29 cellular contexts compared by ENCODE assay signal in genomic region chr10:34311679-34312078, GRCh38.
"Had no signal": no experiment of that assay in that cellular context is flagged by ENCODE, and none has a peak within 500 bp of the region (broad histone marks: within the 10 kb centered on the region; RNA-seq: fewer than 3 reads in every experiment).

No MANE protein-coding gene starts in this region.

- H3K27ac ChIP-seq: ascending aorta, breast epithelium, coronary artery, dorsolateral prefrontal cortex, esophagus squamous epithelium, gastroesophageal sphincter had no signal

- H3K4me1 ChIP-seq: ascending aorta, breast epithelium, esophagus squamous epithelium, gastroesophageal sphincter had no signal

- H3K27me3 ChIP-seq: ascending aorta, breast epithelium, esophagus squamous epithelium, gastroesophageal sphincter had no signal

- DNase-seq: activated CD4-positive, alpha-beta memory T cell treated with anti-CD3 and anti-CD28 coated beads, Interleukin-2, amount 10 ng/mL, durations not matched to agents 7 days and 5 days; activated CD4-positive, alpha-beta T cell treated with anti-CD3 and anti-CD28 coated beads for 1 hour; activated CD4-positive, alpha-beta T cell treated with anti-CD3 and anti-CD28 coated beads for 4 hours; activated CD4-positive, alpha-beta T cell treated with anti-CD3 and anti-CD28 coated beads, Interleukin-2, amount 10 ng/mL, durations not matched to agents 7 days and 5 days; activated CD4-positive, alpha-beta T cell treated with anti-CD3 and anti-CD28 coated beads, Interleukin-2, amount 50 U/mL, for 4 hours; activated CD4-positive, CD25-positive, alpha-beta regulatory T cell; activated CD8-positive, alpha-beta memory T cell treated with anti-CD3 and anti-CD28 coated beads, Interleukin-2, amount 50 U/mL, for 48 hours; activated gamma-delta T cell; activated naive CD4-positive, alpha-beta T cell; activated naive CD4-positive, alpha-beta T cell treated with anti-CD3 and anti-CD28 coated beads, Interleukin-2, amount 10 ng/mL, durations not matched to agents 7 days and 5 days; activated naive CD8-positive, alpha-beta T cell treated with anti-CD3 and anti-CD28 coated beads, Interleukin-2, amount 10 ng/mL, durations not matched to agents 7 days and 5 days; activated T-cell treated with anti-CD3 and anti-CD28 coated beads for 4 hours; activated T-cell treated with anti-CD3 and anti-CD28 coated beads, Interleukin-2, amount 50 U/mL, for 24 hours; activated T-cell treated with anti-CD3 and anti-CD28 coated beads, Interleukin-2, amount 50 U/mL, for 72 hours; dorsolateral prefrontal cortex; effector memory CD4-positive, alpha-beta T cell; endodermal cell; erythroblast; esophagus squamous epithelium; foreskin melanocyte; T-helper 2 cell had no signal

- H3K4me1 Mint-ChIP-seq: activated CD4-positive, alpha-beta memory T cell treated with anti-CD3 and anti-CD28 coated beads, Interleukin-2, amount 10 ng/mL, durations not matched to agents 7 days and 5 days; central memory CD8-positive, alpha-beta T cell had no signal

- H3K9me3 ChIP-seq: ascending aorta, breast epithelium, esophagus squamous epithelium, gastroesophageal sphincter had no signal

- H3K4me3 ChIP-seq: ascending aorta, breast epithelium, coronary artery, dorsolateral prefrontal cortex, esophagus squamous epithelium, gastroesophageal sphincter had no signal

- H3K36me3 ChIP-seq: breast epithelium had no signal

- ATAC-seq: activated naive CD4-positive, alpha-beta T cell treated with anti-CD3 and anti-CD28 coated beads, Interleukin-2, amount 50 U/mL, for 72 hours; activated T-cell treated with anti-CD3 and anti-CD28 coated beads, Interleukin-2, amount 50 U/mL, for 72 hours; gastroesophageal sphincter had no signal

- H3K4me3 Mint-ChIP-seq: activated CD4-positive, alpha-beta memory T cell treated with anti-CD3 and anti-CD28 coated beads, Interleukin-2, amount 10 ng/mL, durations not matched to agents 7 days and 5 days; activated CD4-positive, alpha-beta T cell treated with anti-CD3 and anti-CD28 coated beads, Interleukin-2, amount 10 ng/mL, durations not matched to agents 7 days and 5 days; activated naive CD4-positive, alpha-beta T cell treated with anti-CD3 and anti-CD28 coated beads, Interleukin-2, amount 10 ng/mL, durations not matched to agents 7 days and 5 days; activated naive CD8-positive, alpha-beta T cell treated with anti-CD3 and anti-CD28 coated beads, Interleukin-2, amount 10 ng/mL, durations not matched to agents 7 days and 5 days; activated T-cell treated with anti-CD3 and anti-CD28 coated beads, Interleukin-2, amount 50 U/mL, for 24 hours; activated T-cell treated with anti-CD3 and anti-CD28 coated beads, Interleukin-2, amount 50 U/mL, for 72 hours; brain; central memory CD8-positive, alpha-beta T cell; dendritic cell treated with granulocyte-macrophage colony-stimulating factor and Interleukin-4, amounts not matched to agents 40 ng/mL and 50 ng/mL, for 4 days; endodermal cell had no signal

- H3K27ac Mint-ChIP-seq: activated CD4-positive, alpha-beta memory T cell treated with anti-CD3 and anti-CD28 coated beads, Interleukin-2, amount 10 ng/mL, durations not matched to agents 7 days and 5 days; activated CD4-positive, alpha-beta T cell treated with anti-CD3 and anti-CD28 coated beads, Interleukin-2, amount 10 ng/mL, durations not matched to agents 7 days and 5 days; activated naive CD4-positive, alpha-beta T cell treated with anti-CD3 and anti-CD28 coated beads, Interleukin-2, amount 10 ng/mL, durations not matched to agents 7 days and 5 days; activated naive CD4-positive, alpha-beta T cell treated with anti-CD3 and anti-CD28 coated beads, Interleukin-2, amount 50 U/mL, for 72 hours; activated naive CD8-positive, alpha-beta T cell treated with anti-CD3 and anti-CD28 coated beads, Interleukin-2, amount 10 ng/mL, durations not matched to agents 7 days and 5 days; activated T-cell treated with anti-CD3 and anti-CD28 coated beads, Interleukin-2, amount 50 U/mL, for 24 hours; activated T-cell treated with anti-CD3 and anti-CD28 coated beads, Interleukin-2, amount 50 U/mL, for 72 hours; dendritic cell treated with granulocyte-macrophage colony-stimulating factor and Interleukin-4, amounts not matched to agents 40 ng/mL and 50 ng/mL, for 4 days; endodermal cell had no signal

- H3K9me3 Mint-ChIP-seq: activated CD4-positive, alpha-beta memory T cell treated with anti-CD3 and anti-CD28 coated beads, Interleukin-2, amount 10 ng/mL, durations not matched to agents 7 days and 5 days; activated CD4-positive, alpha-beta T cell treated with anti-CD3 and anti-CD28 coated beads, Interleukin-2, amount 10 ng/mL, durations not matched to agents 7 days and 5 days; activated naive CD4-positive, alpha-beta T cell treated with anti-CD3 and anti-CD28 coated beads, Interleukin-2, amount 10 ng/mL, durations not matched to agents 7 days and 5 days; activated naive CD4-positive, alpha-beta T cell treated with anti-CD3 and anti-CD28 coated beads, Interleukin-2, amount 50 U/mL, for 72 hours; activated T-cell treated with anti-CD3 and anti-CD28 coated beads, Interleukin-2, amount 50 U/mL, for 24 hours; activated T-cell treated with anti-CD3 and anti-CD28 coated beads, Interleukin-2, amount 50 U/mL, for 72 hours; brain; dendritic cell treated with granulocyte-macrophage colony-stimulating factor and Interleukin-4, amounts not matched to agents 40 ng/mL and 50 ng/mL, for 4 days; endodermal cell had no signal

- H3K36me3 Mint-ChIP-seq: activated naive CD4-positive, alpha-beta T cell treated with anti-CD3 and anti-CD28 coated beads, Interleukin-2, amount 10 ng/mL, durations not matched to agents 7 days and 5 days; activated naive CD4-positive, alpha-beta T cell treated with anti-CD3 and anti-CD28 coated beads, Interleukin-2, amount 50 U/mL, for 72 hours had no signal

- H3K27me3 Mint-ChIP-seq: activated CD4-positive, alpha-beta memory T cell treated with anti-CD3 and anti-CD28 coated beads, Interleukin-2, amount 10 ng/mL, durations not matched to agents 7 days and 5 days; activated CD4-positive, alpha-beta T cell treated with anti-CD3 and anti-CD28 coated beads, Interleukin-2, amount 10 ng/mL, durations not matched to agents 7 days and 5 days; activated naive CD4-positive, alpha-beta T cell treated with anti-CD3 and anti-CD28 coated beads, Interleukin-2, amount 10 ng/mL, durations not matched to agents 7 days and 5 days; activated naive CD8-positive, alpha-beta T cell treated with anti-CD3 and anti-CD28 coated beads, Interleukin-2, amount 10 ng/mL, durations not matched to agents 7 days and 5 days; activated T-cell treated with anti-CD3 and anti-CD28 coated beads, Interleukin-2, amount 50 U/mL, for 24 hours; central memory CD8-positive, alpha-beta T cell; dendritic cell treated with granulocyte-macrophage colony-stimulating factor and Interleukin-4, amounts not matched to agents 40 ng/mL and 50 ng/mL, for 4 days had no signal
